Comparison of ENCODE assay signal across 18 cellular contexts in genomic region chr9:117826837-117827236, GRCh38.
DNase-seq lines count a peak whose midpoint lies in the region; ATAC-seq and TF ChIP-seq lines count a peak whose summit lies in the region.
"Had no signal": no experiment of that assay in that cellular context is flagged by ENCODE, and none has a peak within 500 bp of the region (broad histone marks: within the 10 kb centered on the region; RNA-seq: fewer than 3 reads in every experiment).

No MANE protein-coding gene starts in this region.

- H3K4me3 Mint-ChIP-seq in immature natural killer cell, result peak overlapping the region in 4 of 5 donors; percentile 14 to 74 (median 69)
- H3K4me3 Mint-ChIP-seq in activated CD4-positive, alpha-beta T cell treated with anti-CD3 and anti-CD28 coated beads for 36 hours, result no peak overlapping the region

- no peaks in the 10 kb centered on the region for H3K36me3 ChIP-seq in spleen
- H3K36me3 ChIP-seq: BE2C, HAP-1, MG63, Peyer's patch, SJSA1 had no signal

- CTCF ChIA-PET in activated CD4-positive, alpha-beta T cell treated with anti-CD3 and anti-CD28 coated beads for 36 hours (lab: Charles Lee), result interaction anchor here (1.7 kb wide), 1 partner anchor 14 kb away, joined by 3 read pairs; no protein-coding TSS in a partner anchor

- H3K36me3 Mint-ChIP-seq in immature natural killer cell, result peaks cover 0 to 3% (median 3%) of the 10 kb centered on the region in 3 donors
- no peaks in the 10 kb centered on the region for H3K36me3 Mint-ChIP-seq in activated CD4-positive, alpha-beta T cell treated with anti-CD3 and anti-CD28 coated beads for 36 hours (ENCODE audit: low read depth)

- no peak for ATAC-seq in activated CD4-positive, alpha-beta T cell treated with anti-CD3 and anti-CD28 coated beads for 36 hours

- peaks cover 10 to 29% (median 24%) of the 10 kb centered on the region in 6 donors for H3K4me1 ChIP-seq in spleen
- H3K4me1 ChIP-seq: BE2C, HAP-1, SJSA1 had no signal

- peak overlapping the region in 2 of 8 donors; percentile 19 to 22 for H3K27ac ChIP-seq in spleen
- H3K27ac ChIP-seq: GM23248, Peyer's patch, SJSA1 had no signal

- POLR2A ChIA-PET in activated CD4-positive, alpha-beta T cell treated with anti-CD3 and anti-CD28 coated beads for 36 hours (lab: Charles Lee), result no interaction called here

- no peaks in the 10 kb centered on the region for H3K27me3 ChIP-seq in spleen (replicated peaks in 1 of 7)
- H3K27me3 ChIP-seq: MG63, Peyer's patch, SJSA1 had no signal

- intact Hi-C loops in spleen (cut with DNase I; ENCODE audit: low total_unique reads), result no loop called here
- intact Hi-C loops in activated CD4-positive, alpha-beta T cell treated with anti-CD3 and anti-CD28 coated beads for 36 hours (cut with DNase I, micrococcal nuclease), result no loop called here

- 28 to 53% (median 38%) methylated on average over 3 of the region's 3 CpGs for WGBS in spleen, 5 donors

- peaks cover 27 to 30% of the 10 kb centered on the region in 2 donors for H3K4me1 Mint-ChIP-seq in immature natural killer cell
- peaks cover 25% of the 10 kb centered on the region for H3K4me1 Mint-ChIP-seq in activated CD4-positive, alpha-beta T cell treated with anti-CD3 and anti-CD28 coated beads for 36 hours

- TF ChIP-seq CTCF in spleen (IDR thresholded peaks at IDR 0.05 in 8 of 11, conservative IDR thresholded peaks at IDR 0.05 in 3 of 11), result no peak

- H3K27me3 Mint-ChIP-seq in immature natural killer cell (ENCODE audit: low read depth in 3 of 3), result peaks cover 17 to 18% (median 18%) of the 10 kb centered on the region in 3 donors
- peaks cover 35% of the 10 kb centered on the region for H3K27me3 Mint-ChIP-seq in activated CD4-positive, alpha-beta T cell treated with anti-CD3 and anti-CD28 coated beads for 36 hours

- TF ChIP-seq POLR2A in spleen (IDR thresholded peaks at IDR 0.05), result no peak

- H3K27ac Mint-ChIP-seq in immature natural killer cell, result no peak overlapping the region
- no peak overlapping the region for H3K27ac Mint-ChIP-seq in activated CD4-positive, alpha-beta T cell treated with anti-CD3 and anti-CD28 coated beads for 36 hours

- no peaks in the 10 kb centered on the region for H3K9me3 ChIP-seq in spleen
- H3K9me3 ChIP-seq: BE2C, HAP-1, MG63, Peyer's patch, SJSA1 had no signal

- DNase-seq in NOMO-1 (lab: John Stamatoyannopoulos, UW; ENCODE audit: unreplicated experiment in 2 of 2) (peak; percentile 14 to 39), NOMO-1 treated with dmso at 0.1 percent for 144 hours (lab: John Stamatoyannopoulos, UW; ENCODE audit: unreplicated experiment) (no peak), MV-4-11 (lab: John Stamatoyannopoulos, UW) (peak; percentile 47), immature natural killer cell (no peak), spleen (peak; percentile 72), NCI-H2029 treated with DMSO at 0.1 percent for 48 hours (lab: John Stamatoyannopoulos, UW) (no peak), NCI-H146 treated with DMSO at 0.1 percent for 48 hours (lab: John Stamatoyannopoulos, UW; ENCODE audit: unreplicated experiment) (no peak)
- no peak for DNase-seq in activated CD4-positive, alpha-beta T cell treated with anti-CD3 and anti-CD28 coated beads for 36 hours
- DNase-seq: 8988T, BE2C, DMS79, GM23248, MG63, NCI-H187 treated with DMSO at 0.1 percent for 48 hours, NCI-H226 had no signal

- H3K9me3 Mint-ChIP-seq in immature natural killer cell, result peaks cover 0 to 2% (median 0%) of the 10 kb centered on the region in 6 donors
- no peaks in the 10 kb centered on the region for H3K9me3 Mint-ChIP-seq in activated CD4-positive, alpha-beta T cell treated with anti-CD3 and anti-CD28 coated beads for 36 hours (ENCODE audit: low read depth)

- H3K4me3 ChIP-seq in spleen, result no peak overlapping the region
- H3K4me3 ChIP-seq: GM23248, HAP-1, MG63, Peyer's patch, SJSA1 had no signal

Comparison
In these comparisons a context has a peak if more than half of its experiments do, and no peak if none do; other contexts are left out.
1. DNase-seq: peak in NOMO-1 (2 of 2), MV-4-11 (single experiment) and spleen (single experiment); none in NOMO-1 treated with dmso at 0.1 percent for 144 hours (single experiment), immature natural killer cell (0 of 3), activated CD4-positive, alpha-beta T cell treated with anti-CD3 and anti-CD28 coated beads for 36 hours (single experiment), NCI-H2029 treated with DMSO at 0.1 percent for 48 hours (single experiment) and NCI-H146 treated with DMSO at 0.1 percent for 48 hours (single experiment).